Comparison of ENCODE assay signal across 22 cellular contexts in the genomic region with DNA sequence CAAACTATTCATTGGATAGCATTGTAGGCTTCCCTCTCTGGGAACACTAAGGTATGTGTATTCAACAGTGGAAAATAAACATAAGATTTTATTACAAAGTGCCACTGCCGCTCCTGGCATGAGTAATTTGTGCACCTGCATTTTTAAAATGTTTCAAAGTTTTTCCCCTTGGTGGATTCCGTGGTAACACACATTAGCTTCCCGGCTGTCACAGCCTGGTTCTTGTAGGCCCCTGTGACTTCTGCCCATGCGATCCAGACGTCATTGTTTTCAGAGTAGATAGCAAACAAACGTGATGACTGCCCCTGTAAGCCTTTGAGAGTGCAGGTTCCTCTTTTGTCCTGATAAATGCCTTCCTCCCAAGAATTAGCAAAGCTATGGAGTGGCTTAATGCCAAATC.
DNase-seq lines count a peak whose midpoint lies in the region; ATAC-seq and TF ChIP-seq lines count a peak whose summit lies in the region.
"Had no signal": no experiment of that assay in that cellular context is flagged by ENCODE, and none has a peak within 500 bp of the region (broad histone marks: within the 10 kb centered on the region; RNA-seq: fewer than 3 reads in every experiment).

No MANE protein-coding gene starts in this region.

- H2BK12ac ChIP-seq in mesenchymal stem cell (ENCODE audit: low read length in 2 of 2) = no peak overlapping the region

- H2BK120ac ChIP-seq in mesenchymal stem cell (ENCODE audit: low read depth, low read length) = no peak overlapping the region

- peak; percentile 45; the same call in 1 of the 2 replicates for ATAC-seq in Panc1
- no peak for ATAC-seq in activated T-cell treated with anti-CD3 and anti-CD28 coated beads, Interleukin-2, amount 50 U/mL, for 72 hours (replicated peaks in 1 of 2)
- ATAC-seq: heart left ventricle had no signal

- H3K27ac Mint-ChIP-seq in type B pancreatic cell = peak overlapping the region; percentile 20
- no peak overlapping the region for H3K27ac Mint-ChIP-seq in activated T-cell treated with anti-CD3 and anti-CD28 coated beads, Interleukin-2, amount 50 U/mL, for 72 hours
- H3K27ac Mint-ChIP-seq: activated naive CD8-positive, alpha-beta T cell treated with anti-CD3 and anti-CD28 coated beads for 36 hours had no signal

- no peak overlapping the region for H4K8ac ChIP-seq in mesenchymal stem cell (ENCODE audit: low read length)

- H3K4me1 ChIP-seq in Panc1 (ENCODE audit: control insufficient read depth, insufficient read depth, low read length) = no peaks in the 10 kb centered on the region; the same call in 1 of the 2 replicates
- peaks cover 1% of the 10 kb centered on the region for H3K4me1 ChIP-seq in mesenchymal stem cell (ENCODE audit: control insufficient read depth, insufficient read depth, low read depth, low read length)
- H3K4me1 ChIP-seq: breast epithelium, heart left ventricle had no signal

- H3K36me3 ChIP-seq in Panc1 (ENCODE audit: control insufficient read depth, insufficient read depth, low read length) (no peaks in the 10 kb centered on the region), mesenchymal stem cell (ENCODE audit: control insufficient read depth in 1 of 2, insufficient read depth in 2 of 2, low read depth in 1 of 2, low read length in 2 of 2) (no peaks in the 10 kb centered on the region)
- H3K36me3 ChIP-seq: breast epithelium, heart left ventricle had no signal

- TF ChIP-seq CTCF in Panc1 (IDR thresholded peaks at IDR 0.05) (no peak), type B pancreatic cell (conservative IDR thresholded peaks at IDR 0.05) (no peak)

- H3K23ac ChIP-seq in mesenchymal stem cell (ENCODE audit: low read length in 2 of 2) = no peak overlapping the region

- H3K27ac ChIP-seq in Panc1 (ENCODE audit: low read length) (no peak overlapping the region), mesenchymal stem cell (ENCODE audit: low read length, poor library complexity, severe bottlenecking) (no peak overlapping the region)
- H3K27ac ChIP-seq: breast epithelium, heart left ventricle had no signal

- H3K18ac ChIP-seq in mesenchymal stem cell (ENCODE audit: low read depth in 1 of 2, low read length in 2 of 2) = no peak overlapping the region

- H2BK15ac ChIP-seq in mesenchymal stem cell (ENCODE audit: low read depth, poor library complexity, severe bottlenecking) = no peak overlapping the region

- H2AK5ac ChIP-seq in mesenchymal stem cell (ENCODE audit: low read length, severe bottlenecking) = no peak overlapping the region

- intact Hi-C loops in Panc1 (cut with micrococcal nuclease; ENCODE audit: unreplicated experiment) = loop anchor here (5.0 kb wide), 1 partner anchor 49 kb away; no protein-coding TSS in a partner anchor

- no peak overlapping the region for H3K14ac ChIP-seq in mesenchymal stem cell (ENCODE audit: low read length in 2 of 2)

- CTCF ChIA-PET in Panc1 (lab: Charles Lee) = no interaction called here

- no peak overlapping the region for H3K4me3 ChIP-seq in Panc1 (ENCODE audit: low read depth in 2 of 2, low read length in 2 of 2)
- no peak overlapping the region for H3K4me3 ChIP-seq in mesenchymal stem cell (ENCODE audit: insufficient read depth in 1 of 2, low read depth in 1 of 2, low read length in 2 of 2)
- H3K4me3 ChIP-seq: breast epithelium, heart left ventricle had no signal

- no peak overlapping the region for H3K4ac ChIP-seq in mesenchymal stem cell (ENCODE audit: low read depth in 1 of 2, low read length in 2 of 2)

- no peaks in the 10 kb centered on the region for H3K79me1 ChIP-seq in mesenchymal stem cell (replicated peaks; ENCODE audit: low read length, poor library complexity, severe bottlenecking)

- H3K36me3 Mint-ChIP-seq in type B pancreatic cell = no peaks in the 10 kb centered on the region
- no peaks in the 10 kb centered on the region for H3K36me3 Mint-ChIP-seq in activated T-cell treated with anti-CD3 and anti-CD28 coated beads, Interleukin-2, amount 50 U/mL, for 72 hours (ENCODE audit: insufficient read depth in 2 of 2)
- H3K36me3 Mint-ChIP-seq: activated naive CD8-positive, alpha-beta T cell treated with anti-CD3 and anti-CD28 coated beads for 36 hours had no signal

- no peak overlapping the region for H3K9ac ChIP-seq in mesenchymal stem cell (ENCODE audit: low read length)

- no peak overlapping the region for H3K4me2 ChIP-seq in mesenchymal stem cell (ENCODE audit: low read length, poor library complexity, severe bottlenecking)

- no peaks in the 10 kb centered on the region for H3K9me3 ChIP-seq in Panc1 (ENCODE audit: control insufficient read depth, insufficient read depth, low read depth, low read length)
- H3K9me3 ChIP-seq in mesenchymal stem cell (ENCODE audit: control insufficient read depth, low read length) = no peaks in the 10 kb centered on the region
- H3K9me3 ChIP-seq: breast epithelium, heart left ventricle had no signal

- no peak overlapping the region for H3K4me3 Mint-ChIP-seq in type B pancreatic cell
- no peak overlapping the region for H3K4me3 Mint-ChIP-seq in activated T-cell treated with anti-CD3 and anti-CD28 coated beads, Interleukin-2, amount 50 U/mL, for 72 hours
- H3K4me3 Mint-ChIP-seq: activated naive CD8-positive, alpha-beta T cell treated with anti-CD3 and anti-CD28 coated beads for 36 hours had no signal

- H4K91ac ChIP-seq in mesenchymal stem cell (ENCODE audit: low read length) = no peak overlapping the region

- no peak overlapping the region for H2BK5ac ChIP-seq in mesenchymal stem cell (ENCODE audit: low read depth, low read length, poor library complexity, severe bottlenecking)

- peaks cover 22% of the 10 kb centered on the region for H3K4me1 Mint-ChIP-seq in type B pancreatic cell (ENCODE audit: unreplicated experiment)
- no peaks in the 10 kb centered on the region for H3K4me1 Mint-ChIP-seq in activated T-cell treated with anti-CD3 and anti-CD28 coated beads, Interleukin-2, amount 50 U/mL, for 72 hours (ENCODE audit: low read depth)
- H3K4me1 Mint-ChIP-seq: activated naive CD8-positive, alpha-beta T cell treated with anti-CD3 and anti-CD28 coated beads for 36 hours had no signal

- H3K27me3 ChIP-seq in Panc1 (ENCODE audit: control insufficient read depth, insufficient read depth, low read length) = no peaks in the 10 kb centered on the region
- H3K27me3 ChIP-seq in mesenchymal stem cell (ENCODE audit: control insufficient read depth in 1 of 2, insufficient read depth in 1 of 2, low read length in 2 of 2) = no peaks in the 10 kb centered on the region
- H3K27me3 ChIP-seq: breast epithelium, heart left ventricle had no signal

- peaks cover 4% of the 10 kb centered on the region for H3K9me3 Mint-ChIP-seq in type B pancreatic cell
- H3K9me3 Mint-ChIP-seq in activated T-cell treated with anti-CD3 and anti-CD28 coated beads, Interleukin-2, amount 50 U/mL, for 72 hours = peaks cover 0 to 2% of the 10 kb centered on the region in 2 donors
- H3K9me3 Mint-ChIP-seq: activated naive CD8-positive, alpha-beta T cell treated with anti-CD3 and anti-CD28 coated beads for 36 hours had no signal

- no TSS peak for BruUV-seq in Panc1 (replicated peaks; lab: Mats Ljungman, UMichigan)

- 42% methylated on average over 6 of the region's 6 CpGs for whole genome bisulfite sequencing in mesenchymal stem cell

- peaks cover 14% of the 10 kb centered on the region for H3K27me3 Mint-ChIP-seq in type B pancreatic cell
- no peaks in the 10 kb centered on the region for H3K27me3 Mint-ChIP-seq in activated T-cell treated with anti-CD3 and anti-CD28 coated beads, Interleukin-2, amount 50 U/mL, for 72 hours (ENCODE audit: low read depth)
- H3K27me3 Mint-ChIP-seq: activated naive CD8-positive, alpha-beta T cell treated with anti-CD3 and anti-CD28 coated beads for 36 hours had no signal

- POLR2A ChIA-PET in Panc1 (lab: Charles Lee) = no interaction called here

- in situ Hi-C loops in Panc1 (cut with HindIII; ENCODE audit: low pct_unique_long_range_greater_than_20kb, low sequenced_read_pairs) = no loop called here

- H2AFZ ChIP-seq in mesenchymal stem cell (ENCODE audit: low read depth, low read length) = no peak overlapping the region

- DNase-seq in NCI-H510A treated with DMSO at 0.1 percent for 48 hours (lab: John Stamatoyannopoulos, UW) (peak; percentile 16), NCI-H510A (lab: John Stamatoyannopoulos, UW) (no peak), Panc1 (ENCODE audit: low read depth, low spot score) (no peak), kidney tubule cell (ENCODE audit: low spot score) (peak; percentile 44), type B pancreatic cell (ENCODE audit: extremely low spot score, unreplicated experiment) (no peak), mesenchymal stem cell (no peak), pons (ENCODE audit: low spot score) (no peak)
- no peak for DNase-seq in activated T-cell treated with anti-CD3 and anti-CD28 coated beads, Interleukin-2, amount 50 U/mL, for 72 hours
- DNase-seq: activated CD4-positive, alpha-beta T cell treated with anti-CD3 and anti-CD28 coated beads, Interleukin-2, amount 50 U/mL, for 4 hours; activated naive CD8-positive, alpha-beta T cell treated with anti-CD3 and anti-CD28 coated beads for 36 hours; activated T-cell treated with anti-CD3 and anti-CD28 coated beads, Interleukin-2, amount 50 U/mL, for 48 hours; C1 segment of cervical spinal cord; DND-41; effector CD4-positive, alpha-beta T cell; heart left ventricle; kidney; NCI-H2081 treated with DMSO at 0.1 percent for 48 hours; posterior cingulate gyrus; stimulated activated CD4-positive, alpha-beta T cell treated with anti-CD3 and anti-CD28 coated beads, Interleukin-12 subunit alpha, Interleukin-12 subunit beta, amount 100 ng/mL, for 4 hours; stimulated activated naive CD4-positive, alpha-beta T cell treated with Interleukin-2 at 50 U/mL for 16 hours; T1000 had no signal

Comparison
In these comparisons a context has a peak if more than half of its experiments do, and no peak if none do; other contexts are left out.
1. DNase-seq: peak in NCI-H510A treated with DMSO at 0.1 percent for 48 hours (single experiment) and kidney tubule cell (single experiment); none in NCI-H510A (single experiment), Panc1 (single experiment), type B pancreatic cell (single experiment), mesenchymal stem cell (single experiment), activated T-cell treated with anti-CD3 and anti-CD28 coated beads, Interleukin-2, amount 50 U/mL, for 72 hours (0 of 2) and pons (single experiment).